12 cellular contexts compared by ENCODE assay signal in genomic region chr17:76524598-76525512, GRCh38. TPM values are rescaled to one million over a fixed set of nuclear protein-coding genes. Genes with fewer than 3 reads are reported as not detected.
A peak's percentile ranks its signal among the peaks of the same experiment; 100 is the strongest.
DNase-seq lines count a peak whose midpoint lies in the region; ATAC-seq and TF ChIP-seq lines count a peak whose summit lies in the region.
"Had no signal": no experiment of that assay in that cellular context is flagged by ENCODE, and none has a peak within 500 bp of the region (broad histone marks: within the 10 kb centered on the region; RNA-seq: fewer than 3 reads in every experiment).

No MANE protein-coding gene starts in this region.

- no peak for TF ChIP-seq CTCF in body of pancreas (IDR thresholded peaks at IDR 0.05)

- H3K4me1 Mint-ChIP-seq in activated T-helper 2 cell treated with anti-CD3 and anti-CD28 coated beads, Interferon-gamma antibody, Interleukin-2, Interleukin-4, amounts not matched to agents 10 μg/mL and 5 μg/mL and 100 μg/mL, durations not matched to agents 14 hours and 24 hours and 36 hours (ENCODE audit: low read depth), result peaks cover 6% of the 10 kb centered on the region

- H3K9ac ChIP-seq in skeletal muscle satellite cell (ENCODE audit: low read depth, low read length), result peak overlapping the region; percentile 23

- 17 to 28% methylated on average over 21 to 25 of the region's 25 CpGs for WGBS in body of pancreas, 2 donors

- H3K4me1 ChIP-seq in body of pancreas (peaks cover 28% of the 10 kb centered on the region), skeletal muscle satellite cell (ENCODE audit: control insufficient read depth, insufficient read depth, low read length) (peaks cover 43% of the 10 kb centered on the region)

- H3K9me3 ChIP-seq in body of pancreas (no peaks in the 10 kb centered on the region), skeletal muscle satellite cell (replicated peaks; ENCODE audit: low read length) (no peaks in the 10 kb centered on the region)

- no peaks in the 10 kb centered on the region for H3K36me3 Mint-ChIP-seq in activated T-helper 2 cell treated with anti-CD3 and anti-CD28 coated beads, Interferon-gamma antibody, Interleukin-2, Interleukin-4, amounts not matched to agents 10 μg/mL and 5 μg/mL and 100 μg/mL, durations not matched to agents 14 hours and 24 hours and 36 hours (ENCODE audit: low read depth)

- H3K27ac Mint-ChIP-seq in activated T-helper 2 cell treated with anti-CD3 and anti-CD28 coated beads, Interferon-gamma antibody, Interleukin-2, Interleukin-4, amounts not matched to agents 10 μg/mL and 5 μg/mL and 100 μg/mL, durations not matched to agents 14 hours and 24 hours and 36 hours, result no peak overlapping the region
- H3K27ac Mint-ChIP-seq: activated CD4-positive, alpha-beta T cell treated with anti-CD3 and anti-CD28 coated beads for 36 hours had no signal

- H3K4me2 ChIP-seq in skeletal muscle satellite cell (ENCODE audit: low read length), result peak overlapping the region; percentile 21

- H3K27ac ChIP-seq in body of pancreas, result peak overlapping the region; percentile 10 to 48 (median 22)
- H3K27ac ChIP-seq: HL-60 had no signal

- H3K36me3 ChIP-seq in body of pancreas (replicated peaks in 1 of 2; ENCODE audit: insufficient read depth in 1 of 2, low read depth in 2 of 2), result no peaks in the 10 kb centered on the region
- H3K36me3 ChIP-seq in skeletal muscle satellite cell (ENCODE audit: insufficient read depth, low read length), result no peaks in the 10 kb centered on the region

- ATAC-seq in body of pancreas, result peak; percentile 65
- peak; percentile 64 for ATAC-seq in left colon
- ATAC-seq: activated CD4-positive, alpha-beta T cell treated with anti-CD3 and anti-CD28 coated beads for 36 hours had no signal

- TF ChIP-seq POLR2A in body of pancreas (IDR thresholded peaks at IDR 0.05), result no peak

- intact Hi-C loops in body of pancreas (cut with DNase I) (loop anchor here (5.0 to 10.0 kb wide), 2 partner anchors 102 to 190 kb away; partner anchors contain the start of gene MXRA7), left colon (cut with DNase I, micrococcal nuclease) (loop anchor here (5.0 kb wide), 1 partner anchor 97 kb away; no protein-coding TSS in a partner anchor)
- intact Hi-C loops in activated T-helper 2 cell treated with anti-CD3 and anti-CD28 coated beads, Interferon-gamma antibody, Interleukin-2, Interleukin-4, amounts not matched to agents 10 μg/mL and 5 μg/mL and 100 μg/mL, durations not matched to agents 14 hours and 24 hours and 36 hours (cut with micrococcal nuclease), result no loop called here

- DNase-seq in GM03348 (ENCODE audit: low spot score) (peak; percentile 59), body of pancreas (peak; percentile 78 to 85 (median 80)), left colon (peak in 1 of 2 donors; percentile 60), activated T-cell treated with anti-CD3 and anti-CD28 coated beads for 4 hours (no peak), NCI-H69 (lab: John Stamatoyannopoulos, UW) (no peak)
- no peak for DNase-seq in activated T-helper 2 cell treated with anti-CD3 and anti-CD28 coated beads, Interferon-gamma antibody, Interleukin-2, Interleukin-4, amounts not matched to agents 10 μg/mL and 5 μg/mL and 100 μg/mL, durations not matched to agents 14 hours and 24 hours and 36 hours (ENCODE audit: low spot score)
- no peak for DNase-seq in stimulated activated CD4-positive, alpha-beta T cell treated with anti-CD3 and anti-CD28 coated beads, Interleukin-12 subunit alpha, Interleukin-12 subunit beta, amount 100 ng/mL, for 4 hours
- DNase-seq: activated CD4-positive, alpha-beta T cell treated with anti-CD3 and anti-CD28 coated beads for 36 hours; NCI-H524 had no signal

- peaks cover 8% of the 10 kb centered on the region for H3K27me3 Mint-ChIP-seq in activated T-helper 2 cell treated with anti-CD3 and anti-CD28 coated beads, Interferon-gamma antibody, Interleukin-2, Interleukin-4, amounts not matched to agents 10 μg/mL and 5 μg/mL and 100 μg/mL, durations not matched to agents 14 hours and 24 hours and 36 hours (ENCODE audit: low read depth)
- H3K27me3 Mint-ChIP-seq: activated CD4-positive, alpha-beta T cell treated with anti-CD3 and anti-CD28 coated beads for 36 hours had no signal

- H3K9me3 Mint-ChIP-seq in activated T-helper 2 cell treated with anti-CD3 and anti-CD28 coated beads, Interferon-gamma antibody, Interleukin-2, Interleukin-4, amounts not matched to agents 10 μg/mL and 5 μg/mL and 100 μg/mL, durations not matched to agents 14 hours and 24 hours and 36 hours, result no peaks in the 10 kb centered on the region

- H3K27me3 ChIP-seq in body of pancreas, result peaks cover 0 to 4% of the 10 kb centered on the region in 2 donors
- no peaks in the 10 kb centered on the region for H3K27me3 ChIP-seq in skeletal muscle satellite cell (ENCODE audit: control insufficient read depth, insufficient read depth, low read length)

- H3K4me3 Mint-ChIP-seq in activated T-helper 2 cell treated with anti-CD3 and anti-CD28 coated beads, Interferon-gamma antibody, Interleukin-2, Interleukin-4, amounts not matched to agents 10 μg/mL and 5 μg/mL and 100 μg/mL, durations not matched to agents 14 hours and 24 hours and 36 hours (ENCODE audit: low read depth), result no peak overlapping the region
- H3K4me3 Mint-ChIP-seq: activated CD4-positive, alpha-beta T cell treated with anti-CD3 and anti-CD28 coated beads for 36 hours had no signal

- H3K4me3 ChIP-seq in body of pancreas (no peak overlapping the region), skeletal muscle satellite cell (ENCODE audit: low read length) (no peak overlapping the region)

RNA-seq across cellular contexts. Expression of gene CYGB, which starts 12.7 kb away (rescaled TPM):
- 10 to 100 TPM in 1 of 2 donors, 1 to 10 TPM in 1; 9.6 to 21.1 TPM for total RNA-seq in body of pancreas
- 10 to 100 TPM in 1 of 2 donors, 1 to 10 TPM in 1; 9.0 to 12.2 TPM for total RNA-seq in left colon
- 12.7 and 12.9 TPM in 2 replicates for total RNA-seq in skeletal muscle satellite cell (2012; rRNA removed)
- not detected in 2 replicates for total RNA-seq in activated T-helper 2 cell treated with anti-CD3 and anti-CD28 coated beads, Interferon-gamma antibody, Interleukin-2, Interleukin-4, amounts not matched to agents 10 μg/mL and 5 μg/mL and 100 μg/mL, durations not matched to agents 14 hours and 24 hours and 36 hours
- total RNA-seq: activated CD4-positive, alpha-beta T cell treated with anti-CD3 and anti-CD28 coated beads for 36 hours had no signal

RNA-seq across cellular contexts. Expression of gene PRCD, which starts 15.0 kb away (rescaled TPM):
- total RNA-seq in body of pancreas (1 to 10 TPM in 1 of 2 donors, under 1 TPM in 1; 0.52 to 4.6 TPM), left colon (1 to 10 TPM in 1 of 2 donors, under 1 TPM in 1; 0.92 to 2.3 TPM)
- 0.22 and 1.0 TPM in 2 replicates for total RNA-seq in skeletal muscle satellite cell (2012; rRNA removed)
- total RNA-seq in activated T-helper 2 cell treated with anti-CD3 and anti-CD28 coated beads, Interferon-gamma antibody, Interleukin-2, Interleukin-4, amounts not matched to agents 10 μg/mL and 5 μg/mL and 100 μg/mL, durations not matched to agents 14 hours and 24 hours and 36 hours, result not detected in 2 replicates
- total RNA-seq: activated CD4-positive, alpha-beta T cell treated with anti-CD3 and anti-CD28 coated beads for 36 hours had no signal

RNA-seq across cellular contexts. Expression of gene RHBDF2, which starts 23.6 kb away (rescaled TPM):
- total RNA-seq in body of pancreas (10 to 100 TPM; 23.1 to 48.1 TPM), left colon (10 to 100 TPM; 11.6 to 12.8 TPM)
- total RNA-seq in skeletal muscle satellite cell (2012; rRNA removed), result 6.6 and 9.6 TPM in 2 replicates
- total RNA-seq in activated T-helper 2 cell treated with anti-CD3 and anti-CD28 coated beads, Interferon-gamma antibody, Interleukin-2, Interleukin-4, amounts not matched to agents 10 μg/mL and 5 μg/mL and 100 μg/mL, durations not matched to agents 14 hours and 24 hours and 36 hours, result 45.3 and 48.5 TPM in 2 replicates

RNA-seq across cellular contexts. Expression of gene AANAT, which starts 57.5 kb away (rescaled TPM):
- total RNA-seq in body of pancreas (not detected), left colon (not detected)
- total RNA-seq in skeletal muscle satellite cell (2012; rRNA removed), result under 0.01 TPM in 1 of 2 replicates, not detected in the other
- 0.18 TPM in 1 of 2 replicates, not detected in the other for total RNA-seq in activated T-helper 2 cell treated with anti-CD3 and anti-CD28 coated beads, Interferon-gamma antibody, Interleukin-2, Interleukin-4, amounts not matched to agents 10 μg/mL and 5 μg/mL and 100 μg/mL, durations not matched to agents 14 hours and 24 hours and 36 hours
- total RNA-seq: G401 had no signal

Comparison
In these comparisons a context has a peak if more than half of its experiments do, and no peak if none do; other contexts are left out.
1. DNase-seq: peak in GM03348 (single experiment) and body of pancreas (4 of 4); none in activated T-helper 2 cell treated with anti-CD3 and anti-CD28 coated beads, Interferon-gamma antibody, Interleukin-2, Interleukin-4, amounts not matched to agents 10 μg/mL and 5 μg/mL and 100 μg/mL, durations not matched to agents 14 hours and 24 hours and 36 hours (single experiment), stimulated activated CD4-positive, alpha-beta T cell treated with anti-CD3 and anti-CD28 coated beads, Interleukin-12 subunit alpha, Interleukin-12 subunit beta, amount 100 ng/mL, for 4 hours (single experiment), activated T-cell treated with anti-CD3 and anti-CD28 coated beads for 4 hours (single experiment) and NCI-H69 (single experiment).